ENCODE assay signal across 8 cellular contexts in genomic region chr15:100601628-100602063, GRCh38. TPM values are rescaled to one million over a fixed set of nuclear protein-coding genes. Genes with fewer than 3 reads are reported as not detected.
DNase-seq lines count a peak whose midpoint lies in the region; ATAC-seq and TF ChIP-seq lines count a peak whose summit lies in the region.

No MANE protein-coding gene starts in this region.

- H3K36me3 ChIP-seq in left lung: peaks cover 0 to 7% of the 10 kb centered on the region in 2 donors
- H3K36me3 ChIP-seq in aorta (ENCODE audit: control insufficient read depth in 1 of 2, insufficient read depth in 2 of 2, low read length in 1 of 2): no peaks in the 10 kb centered on the region

- no peaks in the 10 kb centered on the region for H3K27me3 Mint-ChIP-seq in WTC11 (ENCODE audit: low read depth)

- H3K27me3 ChIP-seq in left lung (no peaks in the 10 kb centered on the region), aorta (ENCODE audit: control insufficient read depth in 1 of 2, insufficient read depth in 2 of 2, low read length in 1 of 2) (no peaks in the 10 kb centered on the region)

- H3K27ac Mint-ChIP-seq in WTC11: no peak overlapping the region

- peaks cover 8% of the 10 kb centered on the region for H3K4me1 Mint-ChIP-seq in WTC11

- DNase-seq in WTC11 (ENCODE audit: low spot score) (no peak), left lung (no peak), aorta (no peak), NCI-H774 (lab: John Stamatoyannopoulos, UW) (no peak), NCI-H2029 treated with DMSO at 0.1 percent for 48 hours (lab: John Stamatoyannopoulos, UW) (no peak)
- DNase-seq in stimulated activated CD4-positive, alpha-beta T cell treated with anti-CD3 and anti-CD28 coated beads, Interleukin-4, amount 100 ng/mL, for 4 hours: no peak

- TF ChIP-seq CTCF in WTC11 (IDR thresholded peaks at IDR 0.05) (no peak), left lung (IDR thresholded peaks at IDR 0.05) (no peak)

- H3K9me3 Mint-ChIP-seq in WTC11: no peaks in the 10 kb centered on the region

- CTCF ChIA-PET in WTC11 (lab: Charles Lee): interaction anchor here (0.9 to 2.7 kb wide), 8 partner anchors 31 to 407 kb away, joined by 3 to 37 read pairs (median 4); partner anchors contain the start of gene ADAMTS17

- H3K27ac ChIP-seq in left lung (peak overlapping the region; percentile 77 to 92), aorta (ENCODE audit: low read depth in 1 of 2, low read length in 2 of 2) (peak overlapping the region in 1 of 2 donors; percentile 0)

- WGBS in aorta, 2 donors: 0 to 1% methylated on average over 21 of the region's 21 CpGs

- H3K4me1 ChIP-seq in left lung (peaks cover 14 to 55% of the 10 kb centered on the region in 2 donors), aorta (ENCODE audit: control insufficient read depth in 1 of 2, insufficient read depth in 2 of 2, low read length in 2 of 2) (no peaks in the 10 kb centered on the region)

- POLR2A ChIA-PET in WTC11 (lab: Charles Lee): no interaction called here

- intact Hi-C loops in left lung (cut with DNase I) (no loop called here), aorta (cut with DNase I) (loop anchor here in 1 of 2 donors (10.0 kb wide), 1 partner anchor 693 kb away; the partner anchor contains the start of gene SNRPA1)

- no peaks in the 10 kb centered on the region for H3K9me3 ChIP-seq in left lung
- H3K9me3 ChIP-seq in aorta (ENCODE audit: control insufficient read depth, low read length): no peaks in the 10 kb centered on the region

- H3K4me3 ChIP-seq in left lung (peak overlapping the region; percentile 65 to 95), aorta (ENCODE audit: low read length in 2 of 2) (peak overlapping the region; percentile 30 to 64)

- peak; percentile 17 for ATAC-seq in GM18498 (IDR thresholded peaks at IDR 0.05; ENCODE audit: unreplicated experiment)
- peak; percentile 10 for ATAC-seq in HG02798 (IDR thresholded peaks at IDR 0.05; ENCODE audit: poor library complexity, unreplicated experiment)
- ATAC-seq in WTC11: peak; percentile 7
- ATAC-seq in left lung: peak; percentile 19
- ATAC-seq in aorta (ENCODE audit: low FRiP score): peak; percentile 53

- H3K4me3 Mint-ChIP-seq in WTC11: no peak overlapping the region

- peaks cover 13% of the 10 kb centered on the region; the same call in 1 of the 2 replicates for H3K36me3 Mint-ChIP-seq in WTC11

TF ChIP-seq in WTC11, 78 proteins besides CTCF, POLR2A, EP300 and RAD21:
- TF ChIP-seq KAT7 (CRISPR knock-in tag; IDR thresholded peaks at IDR 0.05; ENCODE audit: borderline replicate concordance) (no peak), TEAD4 (CRISPR knock-in tag; IDR thresholded peaks at IDR 0.05) (no peak), TEAD1 (CRISPR knock-in tag; IDR thresholded peaks at IDR 0.05) (no peak), AR (CRISPR knock-in tag; IDR thresholded peaks at IDR 0.05) (no peak), NR3C1 (CRISPR knock-in tag; conservative IDR thresholded peaks at IDR 0.05; ENCODE audit: low read depth) (no peak), FOXK1 (CRISPR knock-in tag; IDR thresholded peaks at IDR 0.05) (no peak), ETV6 (CRISPR knock-in tag; IDR thresholded peaks at IDR 0.05) (no peak), MAX (CRISPR knock-in tag; IDR thresholded peaks at IDR 0.05) (no peak; the same call in 1 of the 2 replicates), SMAD4 (CRISPR knock-in tag; IDR thresholded peaks at IDR 0.05) (no peak), IRF2 (CRISPR knock-in tag; IDR thresholded peaks at IDR 0.05; ENCODE audit: borderline replicate concordance, low read depth) (no peak), CBFB (CRISPR knock-in tag; IDR thresholded peaks at IDR 0.05; ENCODE audit: low read depth) (no peak), ZNF263 (CRISPR knock-in tag; IDR thresholded peaks at IDR 0.05; ENCODE audit: low read depth) (no peak)
- TF ChIP-seq, protein P1, sequence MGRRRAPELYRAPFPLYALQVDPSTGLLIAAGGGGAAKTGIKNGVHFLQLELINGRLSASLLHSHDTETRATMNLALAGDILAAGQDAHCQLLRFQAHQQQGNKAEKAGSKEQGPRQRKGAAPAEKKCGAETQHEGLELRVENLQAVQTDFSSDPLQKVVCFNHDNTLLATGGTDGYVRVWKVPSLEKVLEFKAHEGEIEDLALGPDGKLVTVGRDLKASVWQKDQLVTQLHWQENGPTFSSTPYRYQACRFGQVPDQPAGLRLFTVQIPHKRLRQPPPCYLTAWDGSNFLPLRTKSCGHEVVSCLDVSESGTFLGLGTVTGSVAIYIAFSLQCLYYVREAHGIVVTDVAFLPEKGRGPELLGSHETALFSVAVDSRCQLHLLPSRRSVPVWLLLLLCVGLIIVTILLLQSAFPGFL (CRISPR knock-in tag; IDR thresholded peaks at IDR 0.05; ENCODE audit: borderline replicate concordance): no peak
- TF ChIP-seq, protein P2, sequence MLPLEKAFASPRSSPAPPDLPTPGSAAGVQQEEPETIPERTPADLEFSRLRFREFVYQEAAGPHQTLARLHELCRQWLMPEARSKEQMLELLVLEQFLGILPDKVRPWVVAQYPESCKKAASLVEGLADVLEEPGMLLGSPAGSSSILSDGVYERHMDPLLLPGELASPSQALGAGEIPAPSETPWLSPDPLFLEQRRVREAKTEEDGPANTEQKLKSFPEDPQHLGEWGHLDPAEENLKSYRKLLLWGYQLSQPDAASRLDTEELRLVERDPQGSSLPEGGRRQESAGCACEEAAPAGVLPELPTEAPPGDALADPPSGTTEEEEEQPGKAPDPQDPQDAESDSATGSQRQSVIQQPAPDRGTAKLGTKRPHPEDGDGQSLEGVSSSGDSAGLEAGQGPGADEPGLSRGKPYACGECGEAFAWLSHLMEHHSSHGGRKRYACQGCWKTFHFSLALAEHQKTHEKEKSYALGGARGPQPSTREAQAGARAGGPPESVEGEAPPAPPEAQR (CRISPR knock-in tag; IDR thresholded peaks at IDR 0.05): no peak

RNA-seq across cellular contexts. Expression of gene LINS1, which starts 0.3 kb away (rescaled TPM):
- total RNA-seq in WTC11 (2021) (6.2 to 10.4 TPM (median 9.1 TPM) in 3 replicates), left lung (10 to 100 TPM; 12.0 to 20.9 TPM), aorta (10 to 100 TPM; 12.8 to 19.2 TPM)
- 10 to 100 TPM in 1 of 2 donors, 1 to 10 TPM in 1; 7.1 to 11.3 TPM for polyA plus RNA-seq in aorta

RNA-seq across cellular contexts. Expression of gene ASB7, which starts 0.7 kb away (rescaled TPM):
- 11.5 to 13.4 TPM (median 12.9 TPM) in 3 replicates for total RNA-seq in WTC11 (2021)
- total RNA-seq in left lung: 10 to 100 TPM; 10.8 to 14.6 TPM
- total RNA-seq in aorta: 10 to 100 TPM; 11.0 to 11.5 TPM
- polyA plus RNA-seq in aorta: 1 to 10 TPM; 2.9 to 5.6 TPM
